In genomic region chr13:60019119-60019993, GRCh38 we compare ENCODE assay signal across 8 cellular contexts.
DNase-seq lines count a peak whose midpoint lies in the region; ATAC-seq lines count a peak whose summit lies in the region.

No MANE protein-coding gene starts in this region.

- peak; percentile 82 for ATAC-seq in GM18498 (IDR thresholded peaks at IDR 0.05; ENCODE audit: unreplicated experiment)
- peak; percentile 79 for ATAC-seq in GM21737 (IDR thresholded peaks at IDR 0.05; ENCODE audit: unreplicated experiment)

- DNase-seq in LHCN-M2 (ENCODE audit: low read depth) = peak; percentile 7
- peak; percentile 12 for DNase-seq in fibroblast of the conjunctiva (ENCODE audit: low read depth)
- no peak for DNase-seq in NCI-H510A (lab: John Stamatoyannopoulos, UW)
- DNase-seq in occipital lobe (lab: John Stamatoyannopoulos, UW) = no peak
- DNase-seq in NCI-H1694 (lab: John Stamatoyannopoulos, UW) = no peak
- no peak for DNase-seq in NCI-H1694 treated with DMSO at 0.1 percent for 48 hours (lab: John Stamatoyannopoulos, UW)

Comparison
In these comparisons a context has a peak if more than half of its experiments do, and no peak if none do; other contexts are left out.
1. DNase-seq: peak in LHCN-M2 (single experiment) and fibroblast of the conjunctiva (single experiment); none in NCI-H510A (single experiment), occipital lobe (single experiment), NCI-H1694 (single experiment) and NCI-H1694 treated with DMSO at 0.1 percent for 48 hours (single experiment).